Comparison of ENCODE assay signal across 16 cellular contexts in genomic region chr10:52353960-52354394, GRCh38. TPM values are rescaled to one million over a fixed set of nuclear protein-coding genes. Genes with fewer than 3 reads are reported as not detected.
A peak's percentile ranks its signal among the peaks of the same experiment; 100 is the strongest.
DNase-seq lines count a peak whose midpoint lies in the region; TF ChIP-seq lines count a peak whose summit lies in the region.
"Had no signal": no experiment of that assay in that cellular context is flagged by ENCODE, and none has a peak within 500 bp of the region (broad histone marks: within the 10 kb centered on the region; RNA-seq: fewer than 3 reads in every experiment).

No MANE protein-coding gene starts in this region.

- H3K79me2 ChIP-seq in ACC112 (ENCODE audit: control insufficient read depth, insufficient read depth, low read length, unreplicated experiment): no peaks in the 10 kb centered on the region

- H3K27ac ChIP-seq in ACC112 (ENCODE audit: low read depth, low read length): peak overlapping the region; percentile 47; the same call in 1 of the 2 replicates
- H3K27ac ChIP-seq: PC-9, right atrium auricular region, vagina had no signal

- peaks cover 18% of the 10 kb centered on the region for H3K4me1 ChIP-seq in ACC112 (ENCODE audit: control insufficient read depth, insufficient read depth, low read length, unreplicated experiment)
- H3K4me1 ChIP-seq: right atrium auricular region, vagina had no signal

- no peaks in the 10 kb centered on the region for H3K27me3 ChIP-seq in ACC112 (ENCODE audit: insufficient read depth, low read length)
- H3K27me3 ChIP-seq: right atrium auricular region, vagina had no signal

- H2AFZ ChIP-seq in ACC112 (ENCODE audit: low read length, unreplicated experiment): peak overlapping the region; percentile 55
- H2AFZ ChIP-seq: PC-9 had no signal

- DNase-seq in GM03348 (ENCODE audit: low spot score) (peak; percentile 44), RPMI7951 (ENCODE audit: low read depth) (peak; percentile 21), fibroblast of the aortic adventitia (ENCODE audit: low read depth) (peak; percentile 54), head of caudate nucleus (no peak), COLO668 (lab: John Stamatoyannopoulos, UW; ENCODE audit: unreplicated experiment) (no peak), NCI-H82 (lab: John Stamatoyannopoulos, UW) (no peak)
- no peak for DNase-seq in activated CD4-positive, alpha-beta T cell treated with anti-CD3 and anti-CD28 coated beads for 4 hours
- DNase-seq: Calu3; effector memory CD4-positive, alpha-beta T cell; NCI-H2081 treated with DMSO at 0.1 percent for 48 hours; NCI-H524 treated with DMSO at 0.1 percent for 48 hours; PC-9 had no signal

- no peak overlapping the region for H3K4me3 ChIP-seq in ACC112 (ENCODE audit: low read depth, low read length)
- no peak overlapping the region for H3K4me3 ChIP-seq in fibroblast of the aortic adventitia (ENCODE audit: low read depth, low read length)
- H3K4me3 ChIP-seq: PC-9, right atrium auricular region, vagina had no signal

- no peaks in the 10 kb centered on the region for H3K36me3 ChIP-seq in ACC112 (ENCODE audit: insufficient read depth, low read length)
- H3K36me3 ChIP-seq: right atrium auricular region, vagina had no signal

- intact Hi-C loops in head of caudate nucleus (cut with DNase I): no loop called here

- TF ChIP-seq CTCF in fibroblast of the aortic adventitia (IDR thresholded peaks at IDR 0.05; ENCODE audit: insufficient read depth, low read length): no peak

RNA-seq across cellular contexts. Expression of gene DKK1, which starts 39.9 kb away (rescaled TPM):
- 4.7 and 7.3 TPM in 2 replicates for total RNA-seq in RPMI7951 (2014; rRNA removed; shearing (Covaris generic))
- 51.7 and 123 TPM in 2 replicates for total RNA-seq in fibroblast of the aortic adventitia (ENCODE audit: low replicate concordance)
- total RNA-seq: activated T-helper 1 cell treated with anti-CD3 and anti-CD28 coated beads, Interleukin-12 subunit alpha, Interleukin-12 subunit beta, Interleukin-2, Interleukin-4 antibody, amounts not matched to agents 30 ng/mL and 10 ng/mL and 1 ng/mL, durations not matched to agents 14 hours and 24 hours and 36 hours had no signal

Comparison
In these comparisons a context has a peak if more than half of its experiments do, and no peak if none do; other contexts are left out.
1. DNase-seq: peak in GM03348 (single experiment), RPMI7951 (single experiment) and fibroblast of the aortic adventitia (single experiment); none in head of caudate nucleus (0 of 42), activated CD4-positive, alpha-beta T cell treated with anti-CD3 and anti-CD28 coated beads for 4 hours (0 of 2), COLO668 (single experiment) and NCI-H82 (single experiment).